ENCODE assay signal across 9 cellular contexts in genomic region chr11:133957926-133958325, GRCh38.
DNase-seq lines count a peak whose midpoint lies in the region; ATAC-seq and TF ChIP-seq lines count a peak whose summit lies in the region.
"Had no signal": no experiment of that assay in that cellular context is flagged by ENCODE, and none has a peak within 500 bp of the region (broad histone marks: within the 10 kb centered on the region; RNA-seq: fewer than 3 reads in every experiment).

No MANE protein-coding gene starts in this region.

- H3K4me3 ChIP-seq in LNCaP clone FGC (ENCODE audit: low read depth, low read length) (peak overlapping the region; percentile 57), coronary artery (peak overlapping the region; percentile 92), parathyroid adenoma (ENCODE audit: low read depth, low read length) (no peak overlapping the region)

- peaks cover 6% of the 10 kb centered on the region for H3K4me1 ChIP-seq in parathyroid adenoma

- TF ChIP-seq CTCF in LNCaP clone FGC (IDR thresholded peaks at IDR 0.05; ENCODE audit: control insufficient read depth, extremely low read depth, insufficient read depth) (no peak), coronary artery (IDR thresholded peaks at IDR 0.05) (no peak), parathyroid adenoma (IDR thresholded peaks at IDR 0.05) (no peak)

- DNase-seq in DMS53 treated with DMSO at 0.1 percent for 48 hours (lab: John Stamatoyannopoulos, UW; ENCODE audit: unreplicated experiment) (peak; percentile 41), LNCaP clone FGC (ENCODE audit: low read depth) (no peak), coronary artery (ENCODE audit: low spot score) (no peak), HEK293T (ENCODE audit: extremely low spot score) (no peak), NCI-H345 treated with DMSO at 0.1 percent for 48 hours (lab: John Stamatoyannopoulos, UW; ENCODE audit: unreplicated experiment) (no peak)

- ATAC-seq in GM18873 (IDR thresholded peaks at IDR 0.05; ENCODE audit: low FRiP score, unreplicated experiment) = no peak

- CTCF ChIA-PET in HEK293T (lab: Yijun Ruan, JAX) = interaction anchor here (0.6 kb wide), 1 partner anchor 291 kb away, joined by 3 read pairs; no protein-coding TSS in a partner anchor

- no peaks in the 10 kb centered on the region for H3K36me3 ChIP-seq in parathyroid adenoma (ENCODE audit: control insufficient read depth, insufficient read depth, low read length)
- H3K36me3 ChIP-seq: ovary had no signal

- peak overlapping the region; percentile 92 to 98 for H3K27ac ChIP-seq in coronary artery
- no peak overlapping the region for H3K27ac ChIP-seq in parathyroid adenoma
- H3K27ac ChIP-seq: HL-60, ovary had no signal

- no peak overlapping the region for H3K4me2 ChIP-seq in parathyroid adenoma (ENCODE audit: low read length)

- peaks cover 7% of the 10 kb centered on the region for H3K79me2 ChIP-seq in parathyroid adenoma

- no peaks in the 10 kb centered on the region for H3K27me3 ChIP-seq in parathyroid adenoma (ENCODE audit: control insufficient read depth, insufficient read depth, low read length)
- H3K27me3 ChIP-seq: ovary had no signal

- H2AFZ ChIP-seq in parathyroid adenoma = peak overlapping the region; percentile 81

- H3K9me3 ChIP-seq in parathyroid adenoma (ENCODE audit: control insufficient read depth, low read length) = no peaks in the 10 kb centered on the region
- H3K9me3 ChIP-seq: ovary had no signal

- POLR2A ChIA-PET in HEK293T (lab: Yijun Ruan, JAX) = interaction anchor here (0.8 to 1.5 kb wide), 4 partner anchors 8 to 76 kb away, joined by 3 to 5 read pairs (median 3); no protein-coding TSS in a partner anchor

- H3K9ac ChIP-seq in parathyroid adenoma = no peak overlapping the region

TF ChIP-seq in HEK293T, 16 proteins besides CTCF, POLR2A, EP300 and RAD21:
- no peak for TF ChIP-seq CTBP1 (IDR thresholded peaks at IDR 0.05; ENCODE audit: borderline replicate concordance)
- TF ChIP-seq BHLHE40 (IDR thresholded peaks at IDR 0.05; ENCODE audit: borderline replicate concordance) = no peak
- no peak for TF ChIP-seq ARNT (IDR thresholded peaks at IDR 0.05)
- no peak for TF ChIP-seq FOXK2 (IDR thresholded peaks at IDR 0.05)
- no peak for TF ChIP-seq ELF4 (IDR thresholded peaks at IDR 0.05)
- no peak for TF ChIP-seq LEF1 (IDR thresholded peaks at IDR 0.05; ENCODE audit: borderline replicate concordance)
- no peak for TF ChIP-seq TARDBP (IDR thresholded peaks at IDR 0.05)
- no peak for TF ChIP-seq HDGF (IDR thresholded peaks at IDR 0.05; ENCODE audit: borderline replicate concordance)
- no peak for TF ChIP-seq SP1 (IDR thresholded peaks at IDR 0.05)
- TF ChIP-seq SUZ12 (IDR thresholded peaks at IDR 0.05) = no peak
- TF ChIP-seq NFRKB (IDR thresholded peaks at IDR 0.05) = no peak
- TF ChIP-seq PKNOX1 (IDR thresholded peaks at IDR 0.05) = no peak
- TF ChIP-seq FOXM1 (IDR thresholded peaks at IDR 0.05; ENCODE audit: borderline replicate concordance) = no peak
TF ChIP-seq in HEK293T: peak in this region for 0.
